Comparison of ENCODE assay signal across 16 cellular contexts in the genomic region with DNA sequence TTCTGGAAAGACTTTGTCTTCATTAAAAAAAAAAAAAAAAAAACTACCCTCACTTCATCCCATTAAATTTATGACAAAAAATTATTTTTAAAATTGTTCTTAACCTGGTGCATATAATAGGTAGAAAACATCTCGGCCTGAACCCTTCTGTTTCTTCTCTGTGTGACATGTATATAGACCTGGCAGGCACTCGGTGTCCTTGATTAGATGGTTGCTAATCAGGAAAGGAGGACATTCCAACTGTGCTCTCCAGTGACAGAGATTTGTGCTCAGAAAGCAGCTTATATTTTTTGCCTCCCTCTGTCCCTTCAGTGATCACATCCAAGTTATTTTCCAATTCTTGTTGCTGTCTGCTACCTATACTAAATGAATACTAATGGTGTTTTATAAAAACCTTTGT.
DNase-seq lines count a peak whose midpoint lies in the region; ATAC-seq and TF ChIP-seq lines count a peak whose summit lies in the region.
"Had no signal": no experiment of that assay in that cellular context is flagged by ENCODE, and none has a peak within 500 bp of the region (broad histone marks: within the 10 kb centered on the region; RNA-seq: fewer than 3 reads in every experiment).

No MANE protein-coding gene starts in this region.

- peaks cover 0 to 9% (median 0%) of the 10 kb centered on the region in 3 donors for H3K27me3 Mint-ChIP-seq in immature natural killer cell (ENCODE audit: low read depth in 3 of 3)

- H3K9ac ChIP-seq in rectal smooth muscle tissue (ENCODE audit: low read length) (no peak overlapping the region), GM23248 (no peak overlapping the region)

- H3K9me3 ChIP-seq in left ventricle myocardium inferior (replicated peaks) = no peaks in the 10 kb centered on the region
- H3K9me3 ChIP-seq in GM23248 (ENCODE audit: low read depth) = no peaks in the 10 kb centered on the region
- no peaks in the 10 kb centered on the region for H3K9me3 ChIP-seq in gastrocnemius medialis

- no peak for TF ChIP-seq POLR2A in gastrocnemius medialis (IDR thresholded peaks at IDR 0.05)

- H3K4me3 Mint-ChIP-seq in immature natural killer cell = no peak overlapping the region
- H3K4me3 Mint-ChIP-seq: CD14-positive monocyte; CD8-positive, alpha-beta T cell; HFFc6 had no signal

- intact Hi-C loops in left ventricle myocardium inferior (cut with micrococcal nuclease) = no loop called here
- intact Hi-C loops in gastrocnemius medialis (cut with DNase I; ENCODE audit: low total_unique reads) = no loop called here

- no peaks in the 10 kb centered on the region for H3K4me1 ChIP-seq in left ventricle myocardium inferior
- peaks cover 3% of the 10 kb centered on the region for H3K4me1 ChIP-seq in rectal smooth muscle tissue (ENCODE audit: control insufficient read depth, insufficient read depth, low read length)
- peaks cover 12% of the 10 kb centered on the region for H3K4me1 ChIP-seq in GM23248 (ENCODE audit: insufficient read depth)
- no peaks in the 10 kb centered on the region for H3K4me1 ChIP-seq in gastrocnemius medialis

- no peaks in the 10 kb centered on the region for H3K79me2 ChIP-seq in GM23248 (ENCODE audit: insufficient read depth)

- H3K9me3 Mint-ChIP-seq in immature natural killer cell = peaks cover 0 to 2% (median 0%) of the 10 kb centered on the region in 6 donors
- H3K9me3 Mint-ChIP-seq: CD8-positive, alpha-beta T cell; HFFc6 had no signal

- H3K27me3 ChIP-seq in left ventricle myocardium inferior (ENCODE audit: low read depth) (no peaks in the 10 kb centered on the region), rectal smooth muscle tissue (ENCODE audit: control insufficient read depth, insufficient read depth, low read length) (no peaks in the 10 kb centered on the region), GM23248 (replicated peaks; ENCODE audit: insufficient read depth) (no peaks in the 10 kb centered on the region), gastrocnemius medialis (no peaks in the 10 kb centered on the region)

- H3K9me2 ChIP-seq in GM23248 (ENCODE audit: insufficient read depth) = no peaks in the 10 kb centered on the region

- no peaks in the 10 kb centered on the region for H3K4me1 Mint-ChIP-seq in immature natural killer cell
- H3K4me1 Mint-ChIP-seq: CD14-positive monocyte had no signal

- no peak for ATAC-seq in gastrocnemius medialis
- ATAC-seq: CD8-positive, alpha-beta T cell; HepG2 had no signal

- TF ChIP-seq CTCF in left ventricle myocardium inferior (IDR thresholded peaks at IDR 0.05; ENCODE audit: borderline replicate concordance) = no peak
- no peak for TF ChIP-seq CTCF in gastrocnemius medialis (IDR thresholded peaks at IDR 0.05 in 4 of 5, conservative IDR thresholded peaks at IDR 0.05 in 1 of 5)

- H3K36me3 Mint-ChIP-seq in immature natural killer cell = no peaks in the 10 kb centered on the region
- H3K36me3 Mint-ChIP-seq: CD14-positive monocyte; CD8-positive, alpha-beta T cell had no signal

- peaks cover 9% of the 10 kb centered on the region; the same call in 1 of the 2 replicates for H3F3A ChIP-seq in GM23248 (ENCODE audit: insufficient read depth)

- DNase-seq in G401 (ENCODE audit: low spot score) (peak; percentile 92), cerebellar nuclear complex (lab: John Stamatoyannopoulos, UW) (peak; percentile 24 to 30), left ventricle myocardium inferior (no peak), NCI-H2227 (lab: John Stamatoyannopoulos, UW; ENCODE audit: unreplicated experiment) (no peak), immature natural killer cell (no peak), GM23248 (no peak), gastrocnemius medialis (no peak)
- DNase-seq: CD8-positive, alpha-beta T cell; COR-L47; DMS153; DMS79 treated with DMSO at 0.1 percent for 48 hours; GDM1 had no signal

- H3K27ac Mint-ChIP-seq in immature natural killer cell = no peak overlapping the region
- H3K27ac Mint-ChIP-seq: CD14-positive monocyte; CD8-positive, alpha-beta T cell had no signal

- H4K20me1 ChIP-seq in GM23248 (ENCODE audit: insufficient read depth) = no peaks in the 10 kb centered on the region

- H3K36me3 ChIP-seq in left ventricle myocardium inferior = no peaks in the 10 kb centered on the region
- H3K36me3 ChIP-seq in rectal smooth muscle tissue (ENCODE audit: control insufficient read depth, insufficient read depth, low read length) = no peaks in the 10 kb centered on the region
- H3K36me3 ChIP-seq in GM23248 (ENCODE audit: low read depth) = no peaks in the 10 kb centered on the region
- no peaks in the 10 kb centered on the region for H3K36me3 ChIP-seq in gastrocnemius medialis

- H2AFZ ChIP-seq in GM23248 = no peak overlapping the region

- H3K4me3 ChIP-seq in left ventricle myocardium inferior (no peak overlapping the region), rectal smooth muscle tissue (ENCODE audit: low read length) (no peak overlapping the region), GM23248 (no peak overlapping the region), gastrocnemius medialis (no peak overlapping the region)

- H3K4me2 ChIP-seq in GM23248 (ENCODE audit: unreplicated experiment) = no peak overlapping the region

- peak overlapping the region; percentile 70 for H3K27ac ChIP-seq in left ventricle myocardium inferior (replicated peaks)
- H3K27ac ChIP-seq in rectal smooth muscle tissue (ENCODE audit: low read depth, low read length) = peak overlapping the region; percentile 22
- no peak overlapping the region for H3K27ac ChIP-seq in GM23248
- H3K27ac ChIP-seq in gastrocnemius medialis = no peak overlapping the region

- in situ Hi-C loops in G401 (cut with HindIII; ENCODE audit: low sequenced_read_pairs) = no loop called here
- in situ Hi-C loops in GM23248 (cut with MboI) = no loop called here
- in situ Hi-C loops in gastrocnemius medialis (cut with MboI; ENCODE audit: low sequenced_read_pairs in 4 of 4) = no loop called here

- WGBS in GM23248 (ENCODE audit: low coverage in 1 of 2, low lambda C conversion rate in 2 of 2, missing lambda C conversion rate in 2 of 2), 2 experiments = 48 to 58% methylated on average over 2 of the region's 2 CpGs

Comparison
In these comparisons a context has a peak if more than half of its experiments do, and no peak if none do; other contexts are left out.
1. DNase-seq: peak in G401 (single experiment) and cerebellar nuclear complex (2 of 2); none in left ventricle myocardium inferior (single experiment), NCI-H2227 (single experiment), immature natural killer cell (0 of 3), GM23248 (single experiment) and gastrocnemius medialis (0 of 2).
2. H3K27ac ChIP-seq: peak in left ventricle myocardium inferior (single experiment) and rectal smooth muscle tissue (single experiment); none in GM23248 (single experiment) and gastrocnemius medialis (0 of 4).